Comparison of ENCODE assay signal across 2 cellular contexts in the genomic region with DNA sequence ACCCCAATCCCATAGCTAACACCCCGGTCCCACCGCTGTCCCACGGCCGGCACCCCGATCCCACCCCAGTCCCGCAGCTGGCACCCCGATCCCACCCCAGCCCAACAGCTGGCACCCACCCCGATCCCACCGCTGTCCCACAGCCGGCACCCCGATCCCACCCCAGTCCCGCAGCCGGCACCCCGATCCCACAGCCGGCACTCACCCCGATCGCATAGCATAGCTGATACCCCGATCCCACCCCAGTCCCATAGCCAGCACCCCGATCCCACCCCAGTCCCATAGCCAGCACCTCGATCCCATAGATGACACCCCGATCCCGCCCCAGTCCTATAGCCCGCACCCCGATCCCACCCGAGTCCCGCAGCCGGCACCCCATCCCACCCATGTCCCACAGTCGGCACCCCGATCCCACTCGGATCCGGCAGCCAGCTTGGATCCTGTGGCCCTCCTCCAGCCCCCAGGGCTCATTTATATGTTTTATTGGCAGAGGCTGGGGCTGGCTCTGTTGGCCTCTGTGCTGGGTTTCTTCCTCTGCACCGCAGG.
TF ChIP-seq lines count a peak whose summit lies in the region.

No MANE protein-coding gene starts in this region.

TF ChIP-seq in K562, 482 proteins besides CTCF, POLR2A, EP300 and RAD21:
- TF ChIP-seq FOXM1 (IDR thresholded peaks at IDR 0.05; ENCODE audit: low read depth) (no peak), FOXM1 (CRISPR knock-in tag; IDR thresholded peaks at IDR 0.05; ENCODE audit: low read depth) (no peak), NCOA6 (IDR thresholded peaks at IDR 0.05) (no peak), TEAD4 (IDR thresholded peaks at IDR 0.05; ENCODE audit: low read length) (no peak), TEAD4 (CRISPR knock-in tag; IDR thresholded peaks at IDR 0.05; ENCODE audit: borderline replicate concordance) (no peak), ZNF77 (CRISPR knock-in tag; IDR thresholded peaks at IDR 0.05) (no peak), ZC3H4 (CRISPR knock-in tag; IDR thresholded peaks at IDR 0.05; ENCODE audit: borderline replicate concordance) (no peak), HNRNPL (IDR thresholded peaks at IDR 0.05; ENCODE audit: low read depth, low read length) (0 out of 2 replicates have a peak, but pooled peaks have one; percentile 6), LARP7 (IDR thresholded peaks at IDR 0.05) (no peak), HMG20A (CRISPR knock-in tag; conservative IDR thresholded peaks at IDR 0.05) (no peak)
- TF ChIP-seq, protein P1, sequence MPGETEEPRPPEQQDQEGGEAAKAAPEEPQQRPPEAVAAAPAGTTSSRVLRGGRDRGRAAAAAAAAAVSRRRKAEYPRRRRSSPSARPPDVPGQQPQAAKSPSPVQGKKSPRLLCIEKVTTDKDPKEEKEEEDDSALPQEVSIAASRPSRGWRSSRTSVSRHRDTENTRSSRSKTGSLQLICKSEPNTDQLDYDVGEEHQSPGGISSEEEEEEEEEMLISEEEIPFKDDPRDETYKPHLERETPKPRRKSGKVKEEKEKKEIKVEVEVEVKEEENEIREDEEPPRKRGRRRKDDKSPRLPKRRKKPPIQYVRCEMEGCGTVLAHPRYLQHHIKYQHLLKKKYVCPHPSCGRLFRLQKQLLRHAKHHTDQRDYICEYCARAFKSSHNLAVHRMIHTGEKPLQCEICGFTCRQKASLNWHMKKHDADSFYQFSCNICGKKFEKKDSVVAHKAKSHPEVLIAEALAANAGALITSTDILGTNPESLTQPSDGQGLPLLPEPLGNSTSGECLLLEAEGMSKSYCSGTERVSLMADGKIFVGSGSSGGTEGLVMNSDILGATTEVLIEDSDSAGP (CRISPR knock-in tag; IDR thresholded peaks at IDR 0.05): no peak

TF ChIP-seq in HEK293T, 16 proteins besides CTCF, POLR2A, EP300 and RAD21:
- TF ChIP-seq FOXM1 (IDR thresholded peaks at IDR 0.05; ENCODE audit: borderline replicate concordance): no peak
- TF ChIP-seq L3MBTL2 (conservative IDR thresholded peaks at IDR 0.05): no peak
- no peak for TF ChIP-seq ZNF384 (IDR thresholded peaks at IDR 0.05)
- TF ChIP-seq ELF4 (IDR thresholded peaks at IDR 0.05): no peak
- no peak for TF ChIP-seq ARNT (IDR thresholded peaks at IDR 0.05)
